ENCODE assay signal across 8 cellular contexts in the genomic region with DNA sequence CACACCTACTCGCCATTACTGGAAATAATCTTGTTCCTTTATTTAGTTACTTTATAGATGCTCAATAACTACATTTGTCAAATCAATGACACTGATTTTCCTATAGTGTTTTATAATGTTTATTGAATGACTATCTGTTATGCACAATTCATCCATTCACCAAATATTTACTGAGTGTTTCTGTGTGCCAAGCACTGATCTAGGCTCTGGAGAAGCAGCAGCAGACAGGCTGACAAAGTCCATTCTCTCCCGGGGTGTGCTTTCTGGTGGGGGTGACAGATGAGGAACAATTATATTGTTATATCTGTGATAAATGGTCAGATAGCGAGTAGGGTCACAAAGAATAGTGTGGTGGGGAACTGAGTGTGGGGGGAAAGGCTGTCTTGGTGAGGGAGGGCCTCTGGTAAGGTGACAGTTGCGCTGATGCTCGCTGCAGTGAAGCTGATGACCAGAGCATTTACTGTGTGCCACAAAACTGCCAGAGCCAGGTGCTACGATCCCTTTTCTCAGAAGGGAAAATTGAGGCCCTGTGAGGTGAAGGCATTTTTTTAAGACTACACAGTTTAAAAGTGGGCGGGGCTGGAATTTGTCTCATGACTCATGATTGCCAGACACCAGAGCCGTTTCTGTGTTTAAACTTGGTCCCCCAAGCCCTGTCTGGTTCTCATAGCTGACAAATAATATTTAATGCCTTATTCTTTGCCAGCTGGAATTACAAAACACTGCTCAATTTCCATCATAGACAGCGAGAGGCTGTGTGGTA. TPM values are rescaled to one million over a fixed set of nuclear protein-coding genes. Genes with fewer than 3 reads are reported as not detected.
DNase-seq lines count a peak whose midpoint lies in the region; ATAC-seq, FAIRE-seq and TF ChIP-seq lines count a peak whose summit lies in the region.

No MANE protein-coding gene starts in this region.

- peak; percentile 66 for ATAC-seq in omental fat pad (ENCODE audit: low FRiP score)
- ATAC-seq in HG02852 (IDR thresholded peaks at IDR 0.05; ENCODE audit: unreplicated experiment), result no peak

- peak; percentile 50 for DNase-seq in HPDE6-E6E7 (ENCODE audit: extremely low spot score)
- no peak for DNase-seq in chondrocyte (ENCODE audit: low spot score)
- no peak for DNase-seq in omental fat pad (ENCODE audit: low spot score)
- peak; percentile 79 for DNase-seq in urothelium cell line (ENCODE audit: low spot score)
- DNase-seq in ecto neural progenitor cell (ENCODE audit: low spot score), result no peak
- no peak for DNase-seq in NCI-H2029 treated with DMSO at 0.1 percent for 48 hours (lab: John Stamatoyannopoulos, UW)

- no peak for FAIRE-seq in urothelium cell line (lab: Jason Lieb, UNC)

- peak overlapping the region; percentile 89 for H3K27ac ChIP-seq in VCaP

- H3K36me3 Mint-ChIP-seq in chondrocyte (ENCODE audit: low read depth), result peaks cover 8% of the 10 kb centered on the region

- H3K27ac Mint-ChIP-seq in chondrocyte (ENCODE audit: unreplicated experiment), result peak overlapping the region; percentile 34

- TF ChIP-seq CTCF in VCaP (conservative IDR thresholded peaks at IDR 0.05) (no peak), chondrocyte (IDR thresholded peaks at IDR 0.05) (no peak), omental fat pad (IDR thresholded peaks at IDR 0.05) (no peak)

- H3K4me3 Mint-ChIP-seq in chondrocyte (ENCODE audit: unreplicated experiment), result no peak overlapping the region

- H3K9me3 Mint-ChIP-seq in chondrocyte (ENCODE audit: low read depth), result no peaks in the 10 kb centered on the region

- no peaks in the 10 kb centered on the region for H3K27me3 Mint-ChIP-seq in chondrocyte (ENCODE audit: low read depth)

- H3K4me1 Mint-ChIP-seq in chondrocyte (ENCODE audit: low read depth), result peaks cover 76% of the 10 kb centered on the region

RNA-seq across cellular contexts. Expression of a gene that starts 10.2 kb away (rescaled TPM):
- total RNA-seq in chondrocyte (74.4 to 90.7 TPM (median 85.7 TPM) in 3 replicates), omental fat pad (10 to 100 TPM; 24.5 to 41.1 (median 38.0) TPM)

RNA-seq across cellular contexts. Expression of a gene that starts 28.1 kb away (rescaled TPM):
- 142 to 169 TPM (median 143 TPM) in 3 replicates for total RNA-seq in chondrocyte
- 100 to 1,000 TPM in 3 of 4 donors, 10 to 100 TPM in 1; 98.9 to 173 (median 140) TPM for total RNA-seq in omental fat pad

RNA-seq across cellular contexts. Expression of a gene that starts 31.3 kb away (rescaled TPM):
- total RNA-seq in chondrocyte (1.1 to 2.0 TPM (median 1.8 TPM) in 3 replicates), omental fat pad (1 to 10 TPM in 1 of 4 donors, under 1 TPM in 1, not detected in 2; 0.19 to 1.2 TPM)

RNA-seq across cellular contexts. Expression of a gene that starts 54.0 kb away (rescaled TPM):
- 0.44 TPM in 1 of 3 replicates, not detected in the others for total RNA-seq in chondrocyte
- under 1 TPM in 2 of 4 donors, not detected in 2; 0.24 to 0.69 TPM for total RNA-seq in omental fat pad

Comparison
In these comparisons a context has a peak if more than half of its experiments do, and no peak if none do; other contexts are left out.
1. DNase-seq: peak in HPDE6-E6E7 (single experiment) and urothelium cell line (single experiment); none in chondrocyte (single experiment), omental fat pad (single experiment), ecto neural progenitor cell (single experiment) and NCI-H2029 treated with DMSO at 0.1 percent for 48 hours (single experiment).